8 cellular contexts compared by ENCODE assay signal in genomic region chrX:33817266-33817665, GRCh38.
"Had no signal": no experiment of that assay in that cellular context is flagged by ENCODE, and none has a peak within 500 bp of the region (broad histone marks: within the 10 kb centered on the region; RNA-seq: fewer than 3 reads in every experiment).

No MANE protein-coding gene starts in this region.

- DNase-seq: GDM1, GF-D8 had no signal

- ATAC-seq: GM12878 had no signal

- FAIRE-seq: G401.6, GM12878, GM12891, GM12892, GM18507, GM19239 had no signal

- H3K4me3 ChIP-seq: GM12878 had no signal
